11 cellular contexts compared by ENCODE assay signal in the genomic region with DNA sequence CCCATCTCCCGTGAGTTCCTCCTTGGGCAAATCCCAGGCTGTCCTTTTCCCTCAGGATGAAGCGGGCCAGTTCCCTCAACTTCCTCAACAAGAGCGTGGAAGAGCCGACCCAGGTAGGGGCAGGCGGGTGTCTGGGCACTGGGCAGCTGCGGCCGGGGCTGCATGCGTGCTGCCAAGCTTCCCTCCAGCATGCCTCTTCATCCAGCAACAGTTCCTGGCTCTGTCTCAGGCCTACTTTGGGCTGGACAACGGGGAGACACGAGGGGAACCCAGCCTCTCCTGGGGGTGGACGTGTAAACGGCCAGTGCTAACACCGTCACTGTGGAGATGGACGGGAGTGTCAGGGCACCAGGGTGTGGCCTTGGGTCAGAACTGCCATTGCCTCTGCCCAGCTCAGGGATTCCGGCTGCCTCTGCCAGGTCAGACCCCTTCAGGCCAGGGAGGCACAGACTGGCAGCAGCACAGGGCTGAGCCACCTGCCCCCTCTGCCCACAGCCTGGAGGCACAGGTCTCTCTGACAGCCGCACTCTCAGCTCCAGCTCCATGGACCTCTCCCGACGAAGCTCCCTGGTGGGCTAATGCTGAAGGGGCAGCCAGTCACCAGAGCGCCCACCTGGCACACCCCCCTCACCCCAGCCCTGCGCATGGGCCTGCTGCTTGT. TPM values are rescaled to one million over a fixed set of nuclear protein-coding genes. Genes with fewer than 3 reads are reported as not detected.
DNase-seq lines count a peak whose midpoint lies in the region; ATAC-seq and TF ChIP-seq lines count a peak whose summit lies in the region.
"Had no signal": no experiment of that assay in that cellular context is flagged by ENCODE, and none has a peak within 500 bp of the region (broad histone marks: within the 10 kb centered on the region; RNA-seq: fewer than 3 reads in every experiment).

No MANE protein-coding gene starts in this region.

- intact Hi-C loops in body of pancreas (cut with DNase I), result no loop called here

- peak overlapping the region in 8 of 10 donors; percentile 86 to 100 (median 97) for H3K27ac Mint-ChIP-seq in naive thymus-derived CD8-positive, alpha-beta T cell

- DNase-seq in AG04449 (ENCODE audit: low read depth, low spot score) (no peak), body of pancreas (no peak)
- DNase-seq in naive thymus-derived CD8-positive, alpha-beta T cell, result no peak
- no peak for DNase-seq in activated effector memory CD4-positive, alpha-beta T cell treated with anti-CD3 and anti-CD28 coated beads, Interleukin-2, amount 50 U/mL, for 16 hours
- DNase-seq in stimulated activated CD8-positive, alpha-beta memory T cell treated with anti-CD3 and anti-CD28 coated beads, Interleukin-4, amount 100 ng/mL, for 48 hours, result no peak

- H3K36me3 Mint-ChIP-seq in naive thymus-derived CD8-positive, alpha-beta T cell, result peaks cover 3 to 34% (median 5%) of the 10 kb centered on the region in 3 donors

- no peaks in the 10 kb centered on the region for H3K27me3 ChIP-seq in HUES64 (ENCODE audit: insufficient read depth, low read length)
- no peaks in the 10 kb centered on the region for H3K27me3 ChIP-seq in body of pancreas

- H3K27me3 Mint-ChIP-seq in naive thymus-derived CD8-positive, alpha-beta T cell, result peaks cover 0 to 2% (median 0%) of the 10 kb centered on the region in 5 donors

- 91% methylated on average over 20 of the region's 20 CpGs for WGBS in HUES64
- 86 to 87% methylated on average over 15 to 20 of the region's 20 CpGs for WGBS in body of pancreas, 2 donors

- peaks cover 0 to 2% (median 0%) of the 10 kb centered on the region in 9 donors for H3K9me3 Mint-ChIP-seq in naive thymus-derived CD8-positive, alpha-beta T cell

- no peak overlapping the region for H3K27ac ChIP-seq in HUES64 (ENCODE audit: low read depth, low read length)
- peak overlapping the region; percentile 99 for H3K27ac ChIP-seq in cingulate gyrus (ENCODE audit: low read depth, low read length)
- peak overlapping the region in 1 of 4 donors; percentile 89 for H3K27ac ChIP-seq in body of pancreas

- peak overlapping the region; percentile 69 to 98 (median 93) for H3K4me3 Mint-ChIP-seq in naive thymus-derived CD8-positive, alpha-beta T cell

- no peak for TF ChIP-seq CTCF in AG04449 (IDR thresholded peaks at IDR 0.05; ENCODE audit: insufficient read depth, low read length, missing control alignments)
- TF ChIP-seq CTCF in body of pancreas (IDR thresholded peaks at IDR 0.05), result no peak

- CTCF ChIA-PET in AG04449 (lab: Yijun Ruan, JAX), result interaction anchor here (1.1 to 10.3 kb wide), 3 partner anchors 16 to 70 kb away, joined by 3 to 144 read pairs (median 9); a partner anchor contains a TSS

- peaks cover 45% of the 10 kb centered on the region for H3K36me3 ChIP-seq in HUES64 (ENCODE audit: insufficient read depth, low read length)
- peaks cover 0 to 7% of the 10 kb centered on the region in 2 donors for H3K36me3 ChIP-seq in body of pancreas (replicated peaks in 1 of 2; ENCODE audit: insufficient read depth in 1 of 2, low read depth in 2 of 2)

- no peaks in the 10 kb centered on the region for H3K9me3 ChIP-seq in HUES64 (ENCODE audit: insufficient read depth, low read depth, low read length)
- no peaks in the 10 kb centered on the region for H3K9me3 ChIP-seq in body of pancreas
- H3K9me3 ChIP-seq: neutrophil had no signal

- ATAC-seq in naive thymus-derived CD8-positive, alpha-beta T cell, result no peak
- ATAC-seq in GM19395 (IDR thresholded peaks at IDR 0.05; ENCODE audit: unreplicated experiment) (no peak), body of pancreas (no peak)

- POLR2A ChIA-PET in AG04449 (lab: Yijun Ruan, JAX), result interaction anchor here (0.9 to 2.1 kb wide), 3 partner anchors 22 to 45 kb away, joined by 5 to 15 read pairs (median 5); a partner anchor contains a TSS
- POLR2A ChIA-PET in naive thymus-derived CD8-positive, alpha-beta T cell (lab: Charles Lee), result interaction anchor here (0.7 to 6.7 kb wide), 5 partner anchors 16 to 407 kb away, joined by 3 to 102 read pairs (median 8); a partner anchor contains a TSS

- H3K4me1 ChIP-seq in HUES64 (ENCODE audit: insufficient read depth, low read length) (peaks cover 8% of the 10 kb centered on the region; the same call in 1 of the 2 replicates), body of pancreas (peaks cover 28% of the 10 kb centered on the region)

- H3K4me1 Mint-ChIP-seq in naive thymus-derived CD8-positive, alpha-beta T cell, result peaks cover 22 to 36% (median 31%) of the 10 kb centered on the region in 4 donors

- TF ChIP-seq POLR2A in body of pancreas (IDR thresholded peaks at IDR 0.05), result no peak

- H3K9ac ChIP-seq in HUES64 (ENCODE audit: low read depth, low read length), result no peak overlapping the region

- H3K4me3 ChIP-seq in AG04449 (ENCODE audit: low read depth, low read length) (peak overlapping the region; percentile 66), HUES64 (ENCODE audit: low read length) (peak overlapping the region; percentile 93), body of pancreas (no peak overlapping the region)

RNA-seq across cellular contexts. Expression of a gene that starts 1.9 kb away (rescaled TPM):
- polyA plus RNA-seq in HUES64 (2013, experiment 1 of 2), result 99.4 TPM
- 105 TPM for polyA plus RNA-seq in HUES64 (2013, experiment 2 of 2)
- 10 to 100 TPM; 68.4 to 69.2 TPM for total RNA-seq in naive thymus-derived CD8-positive, alpha-beta T cell
- 10 to 100 TPM; 13.1 to 16.1 (median 14.0) TPM for polyA plus RNA-seq in naive thymus-derived CD8-positive, alpha-beta T cell
- 10 to 100 TPM; 67.7 to 74.5 TPM for total RNA-seq in body of pancreas

RNA-seq across cellular contexts. Expression of a gene that starts 9.0 kb away (rescaled TPM):
- polyA plus RNA-seq in HUES64 (2013, experiment 1 of 2), result 25.8 TPM
- 28.7 TPM for polyA plus RNA-seq in HUES64 (2013, experiment 2 of 2)
- 10 to 100 TPM; 35.7 to 38.4 TPM for total RNA-seq in naive thymus-derived CD8-positive, alpha-beta T cell
- polyA plus RNA-seq in naive thymus-derived CD8-positive, alpha-beta T cell, result 1 to 10 TPM; 3.7 to 8.1 (median 6.1) TPM
- 10 to 100 TPM; 13.5 to 16.5 TPM for total RNA-seq in body of pancreas

RNA-seq across cellular contexts. Expression of a gene that starts 11.5 kb away (rescaled TPM):
- polyA plus RNA-seq in HUES64 (2013, experiment 1 of 2), result 23.5 TPM
- 29.1 TPM for polyA plus RNA-seq in HUES64 (2013, experiment 2 of 2)
- total RNA-seq in naive thymus-derived CD8-positive, alpha-beta T cell, result 1 to 10 TPM; 1.1 to 2.8 TPM
- polyA plus RNA-seq in naive thymus-derived CD8-positive, alpha-beta T cell, result not detected
- total RNA-seq in body of pancreas, result 1 to 10 TPM; 3.6 to 4.6 TPM
- total RNA-seq: dermis microvascular lymphatic vessel endothelial cell had no signal

RNA-seq across cellular contexts. Expression of a gene that starts 22.4 kb away (rescaled TPM):
- 49.8 TPM for polyA plus RNA-seq in HUES64 (2013, experiment 1 of 2)
- 44.6 TPM for polyA plus RNA-seq in HUES64 (2013, experiment 2 of 2)
- total RNA-seq in naive thymus-derived CD8-positive, alpha-beta T cell, result 10 to 100 TPM; 26.9 to 36.8 TPM
- 10 to 100 TPM; 49.1 to 59.9 (median 53.9) TPM for polyA plus RNA-seq in naive thymus-derived CD8-positive, alpha-beta T cell
- total RNA-seq in body of pancreas, result 10 to 100 TPM; 63.6 to 91.6 TPM

RNA-seq across cellular contexts. Expression of a gene that starts 25.2 kb away (rescaled TPM):
- polyA plus RNA-seq in HUES64 (2013, experiment 1 of 2), result 0.80 TPM
- polyA plus RNA-seq in HUES64 (2013, experiment 2 of 2), result 0.51 TPM
- under 1 TPM in 1 of 2 experiments, not detected in 1; 0.13 TPM for total RNA-seq in naive thymus-derived CD8-positive, alpha-beta T cell
- not detected for polyA plus RNA-seq in naive thymus-derived CD8-positive, alpha-beta T cell
- total RNA-seq in body of pancreas, result 1 to 10 TPM; 1.6 to 2.1 TPM
- total RNA-seq: dermis microvascular lymphatic vessel endothelial cell; T-helper 2 cell treated with Interferon-gamma antibody and Interleukin-4, amounts not matched to agents 100 ng/mL and 5 ng/mL, for 36 hours had no signal

Comparison
In these comparisons a context has a peak if more than half of its experiments do, and no peak if none do; other contexts are left out.
1. H3K4me3 ChIP-seq: peak in AG04449 (single experiment) and HUES64 (single experiment); none in body of pancreas (0 of 2).